Comparison of ENCODE assay signal across 2 cellular contexts in the genomic region with DNA sequence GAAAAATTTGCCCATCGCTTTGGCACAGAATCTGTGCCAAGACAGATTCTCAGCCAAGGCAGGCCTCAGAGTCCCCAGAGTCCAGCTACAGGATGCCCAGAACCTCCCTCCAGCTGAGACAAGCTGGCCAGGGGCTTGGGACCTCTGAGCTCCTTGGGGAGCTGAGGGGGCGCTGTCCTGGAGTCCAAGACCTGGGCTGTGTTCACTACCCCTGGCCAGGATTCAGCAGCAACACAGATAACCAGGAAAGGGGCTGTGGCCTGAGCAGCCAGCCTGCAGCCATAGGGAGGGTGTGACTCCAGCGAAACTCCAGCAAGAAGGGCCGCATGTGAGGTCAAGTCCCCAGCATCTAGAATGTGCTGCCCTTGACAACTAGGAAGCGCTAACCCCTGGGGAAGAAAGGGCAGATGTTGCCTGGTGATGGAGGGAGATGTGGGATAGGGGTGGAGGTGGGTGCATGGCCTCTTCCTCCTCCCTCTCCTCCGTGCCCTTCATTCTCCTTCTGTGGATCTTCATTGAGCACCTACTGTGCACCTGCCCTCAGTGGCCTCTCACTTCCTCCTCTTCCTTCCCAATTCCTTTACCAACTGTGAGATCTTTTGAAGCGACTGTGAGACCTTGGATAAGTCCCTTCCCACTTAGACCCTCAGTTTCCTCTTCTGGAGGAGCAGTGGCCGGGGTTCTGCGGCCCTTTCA.
TF ChIP-seq lines count a peak whose summit lies in the region.

No MANE protein-coding gene starts in this region.

TF ChIP-seq in liver, 16 proteins besides CTCF, POLR2A, EP300 and RAD21:
- TF ChIP-seq NR2F2 (IDR thresholded peaks at IDR 0.05) (no peak), HNF4A (conservative IDR thresholded peaks at IDR 0.05) (no peak), HNF4G (IDR thresholded peaks at IDR 0.05) (no peak), JUND (IDR thresholded peaks at IDR 0.05) (no peak), RXRA (IDR thresholded peaks at IDR 0.05) (peak in 1 of 2 donors; percentile 20), EGR1 (IDR thresholded peaks at IDR 0.05; ENCODE audit: low read depth in 2 of 2) (no peak), GABPA (IDR thresholded peaks at IDR 0.05 in 1 of 2, conservative IDR thresholded peaks at IDR 0.05 in 1 of 2) (no peak), FOXA1 (IDR thresholded peaks at IDR 0.05) (no peak)

TF ChIP-seq in HepG2, 621 proteins besides CTCF, POLR2A, EP300 and RAD21:
- TF ChIP-seq ZNF180 (CRISPR knock-in tag; IDR thresholded peaks at IDR 0.05; ENCODE audit: borderline replicate concordance, low read depth) (no peak), SMARCC2 (IDR thresholded peaks at IDR 0.05) (no peak), POLR2AphosphoS2 (IDR thresholded peaks at IDR 0.05; ENCODE audit: low read depth, low read length) (no peak), ZNF737 (CRISPR knock-in tag; IDR thresholded peaks at IDR 0.05; ENCODE audit: borderline replicate concordance) (no peak), BORCS8-MEF2B (CRISPR knock-in tag; IDR thresholded peaks at IDR 0.05) (no peak), ZMYM4 (CRISPR knock-in tag; IDR thresholded peaks at IDR 0.05) (no peak), ZNF652 (CRISPR knock-in tag; IDR thresholded peaks at IDR 0.05; ENCODE audit: borderline replicate concordance, low read depth) (no peak), NCOA2 (CRISPR knock-in tag; IDR thresholded peaks at IDR 0.05) (no peak), YEATS2 (CRISPR knock-in tag; IDR thresholded peaks at IDR 0.05; ENCODE audit: borderline replicate concordance) (no peak), FOXO4 (CRISPR knock-in tag; conservative IDR thresholded peaks at IDR 0.05) (no peak), MAZ (IDR thresholded peaks at IDR 0.05; ENCODE audit: borderline replicate concordance, low read depth, low read length) (no peak), MAZ (CRISPR knock-in tag; IDR thresholded peaks at IDR 0.05; ENCODE audit: low read depth) (no peak), STAT5B (CRISPR knock-in tag; IDR thresholded peaks at IDR 0.05) (no peak), FOSL1 (CRISPR knock-in tag; IDR thresholded peaks at IDR 0.05; ENCODE audit: borderline replicate concordance) (no peak)
- TF ChIP-seq, protein P1, sequence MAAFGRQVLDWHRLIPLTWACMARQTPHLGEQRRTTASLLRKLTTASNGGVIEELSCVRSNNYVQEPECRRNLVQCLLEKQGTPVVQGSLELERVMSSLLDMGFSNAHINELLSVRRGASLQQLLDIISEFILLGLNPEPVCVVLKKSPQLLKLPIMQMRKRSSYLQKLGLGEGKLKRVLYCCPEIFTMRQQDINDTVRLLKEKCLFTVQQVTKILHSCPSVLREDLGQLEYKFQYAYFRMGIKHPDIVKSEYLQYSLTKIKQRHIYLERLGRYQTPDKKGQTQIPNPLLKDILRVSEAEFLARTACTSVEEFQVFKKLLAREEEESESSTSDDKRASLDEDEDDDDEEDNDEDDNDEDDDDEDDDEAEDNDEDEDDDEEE (CRISPR knock-in tag; IDR thresholded peaks at IDR 0.05), result no peak
- TF ChIP-seq, protein P2, sequence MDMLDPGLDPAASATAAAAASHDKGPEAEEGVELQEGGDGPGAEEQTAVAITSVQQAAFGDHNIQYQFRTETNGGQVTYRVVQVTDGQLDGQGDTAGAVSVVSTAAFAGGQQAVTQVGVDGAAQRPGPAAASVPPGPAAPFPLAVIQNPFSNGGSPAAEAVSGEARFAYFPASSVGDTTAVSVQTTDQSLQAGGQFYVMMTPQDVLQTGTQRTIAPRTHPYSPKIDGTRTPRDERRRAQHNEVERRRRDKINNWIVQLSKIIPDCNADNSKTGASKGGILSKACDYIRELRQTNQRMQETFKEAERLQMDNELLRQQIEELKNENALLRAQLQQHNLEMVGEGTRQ (IDR thresholded peaks at IDR 0.05; ENCODE audit: low read depth, low read length), result no peak
- TF ChIP-seq, protein P2 (CRISPR knock-in tag; IDR thresholded peaks at IDR 0.05; ENCODE audit: borderline replicate concordance), result no peak
